38 cellular contexts compared by ENCODE assay signal in genomic region chr5:134989291-134989830, GRCh38. TPM values are rescaled to one million over a fixed set of nuclear protein-coding genes. Genes with fewer than 3 reads are reported as not detected.
DNase-seq lines count a peak whose midpoint lies in the region; ATAC-seq, FAIRE-seq and TF ChIP-seq lines count a peak whose summit lies in the region.
"Had no signal": no experiment of that assay in that cellular context is flagged by ENCODE, and none has a peak within 500 bp of the region (broad histone marks: within the 10 kb centered on the region; RNA-seq: fewer than 3 reads in every experiment).

No MANE protein-coding gene starts in this region.

- no peak for ATAC-seq in CD4-positive, alpha-beta T cell (ENCODE audit: poor library complexity)
- no peak for ATAC-seq in HG03095 (IDR thresholded peaks at IDR 0.05; ENCODE audit: unreplicated experiment)
- ATAC-seq: left cardiac atrium, right cardiac atrium had no signal

- CTCF ChIA-PET in CD4-positive, alpha-beta T cell (lab: Charles Lee), result no interaction called here

- H3K4me1 ChIP-seq in astrocyte (ENCODE audit: insufficient read depth, low read length) (no peaks in the 10 kb centered on the region), smooth muscle cell (ENCODE audit: low read depth) (peaks cover 16% of the 10 kb centered on the region)
- H3K4me1 ChIP-seq: ascending aorta, parathyroid adenoma had no signal

- H2AFZ ChIP-seq in astrocyte (ENCODE audit: low read depth, low read length) (no peak overlapping the region), smooth muscle cell (ENCODE audit: low read depth) (no peak overlapping the region)
- H2AFZ ChIP-seq: parathyroid adenoma had no signal

- no peak overlapping the region for H3K4me3 Mint-ChIP-seq in CD4-positive, alpha-beta T cell
- no peak overlapping the region for H3K4me3 Mint-ChIP-seq in astrocyte (ENCODE audit: unreplicated experiment)
- H3K4me3 Mint-ChIP-seq: activated B cell treated with CpG ODN at 0.5 μM for 24 hours; activated naive CD8-positive, alpha-beta T cell; central memory CD8-positive, alpha-beta T cell; stimulated activated naive CD8-positive, alpha-beta T cell treated with anti-CD3 and anti-CD28 coated beads, Interleukin-15, Interleukin-2, amounts not matched to agents 100 ng/mL and 50 ng/mL, for 24 hours; T-helper 1 cell treated with Interleukin-12 subunit alpha and Interleukin-12 subunit beta and Interleukin-4 antibody, amounts not matched to agents 30 μg/mL and 1 μg/mL, for 36 hours had no signal

- H3K27me3 ChIP-seq in CD4-positive, alpha-beta T cell (ENCODE audit: control insufficient read depth, insufficient read depth, low read length), result no peaks in the 10 kb centered on the region
- peaks cover 10% of the 10 kb centered on the region for H3K27me3 ChIP-seq in astrocyte (ENCODE audit: insufficient read depth, low read length)
- H3K27me3 ChIP-seq in smooth muscle cell (ENCODE audit: low read depth), result no peaks in the 10 kb centered on the region
- H3K27me3 ChIP-seq: ascending aorta, esophagus muscularis mucosa, MG63, spleen had no signal

- H3K27me3 Mint-ChIP-seq in CD4-positive, alpha-beta T cell, result no peaks in the 10 kb centered on the region
- H3K27me3 Mint-ChIP-seq in astrocyte (ENCODE audit: low read depth, unreplicated experiment), result peaks cover 25% of the 10 kb centered on the region
- H3K27me3 Mint-ChIP-seq: activated naive CD8-positive, alpha-beta T cell; stimulated activated naive CD8-positive, alpha-beta T cell treated with anti-CD3 and anti-CD28 coated beads, Interleukin-15, Interleukin-2, amounts not matched to agents 100 ng/mL and 50 ng/mL, for 24 hours had no signal

- no peaks in the 10 kb centered on the region for H3K9me3 Mint-ChIP-seq in CD4-positive, alpha-beta T cell
- peaks cover 4% of the 10 kb centered on the region for H3K9me3 Mint-ChIP-seq in astrocyte (ENCODE audit: unreplicated experiment)
- H3K9me3 Mint-ChIP-seq: central memory CD8-positive, alpha-beta T cell; stimulated activated naive CD8-positive, alpha-beta T cell treated with anti-CD3 and anti-CD28 coated beads, Interleukin-15, Interleukin-2, amounts not matched to agents 100 ng/mL and 50 ng/mL, for 24 hours had no signal

- TF ChIP-seq CTCF in CD4-positive, alpha-beta T cell (IDR thresholded peaks at IDR 0.05), result no peak
- TF ChIP-seq CTCF in astrocyte (IDR thresholded peaks at IDR 0.05; ENCODE audit: insufficient read depth, low read depth, low read length) (no peak), smooth muscle cell (IDR thresholded peaks at IDR 0.05; ENCODE audit: borderline replicate concordance, insufficient read depth, poor library complexity, severe bottlenecking) (no peak)

- peak overlapping the region; percentile 73 for H3K27ac Mint-ChIP-seq in CD4-positive, alpha-beta T cell
- no peak overlapping the region for H3K27ac Mint-ChIP-seq in astrocyte (ENCODE audit: unreplicated experiment)
- H3K27ac Mint-ChIP-seq: activated B cell treated with CpG ODN at 0.5 μM for 24 hours; activated naive CD8-positive, alpha-beta T cell; stimulated activated naive CD8-positive, alpha-beta T cell treated with anti-CD3 and anti-CD28 coated beads, Interleukin-15, Interleukin-2, amounts not matched to agents 100 ng/mL and 50 ng/mL, for 24 hours; T-helper 1 cell treated with Interleukin-12 subunit alpha and Interleukin-12 subunit beta and Interleukin-4 antibody, amounts not matched to agents 30 μg/mL and 1 μg/mL, for 36 hours had no signal

- H3K4me2 ChIP-seq in astrocyte (ENCODE audit: low read length), result no peak overlapping the region
- peak overlapping the region; percentile 27 for H3K4me2 ChIP-seq in smooth muscle cell

- peaks cover 19% of the 10 kb centered on the region for H3K4me1 Mint-ChIP-seq in CD4-positive, alpha-beta T cell (ENCODE audit: low read depth)
- peaks cover 8% of the 10 kb centered on the region for H3K4me1 Mint-ChIP-seq in astrocyte (ENCODE audit: low read depth, unreplicated experiment)
- H3K4me1 Mint-ChIP-seq: central memory CD8-positive, alpha-beta T cell had no signal

- no peaks in the 10 kb centered on the region for H3K9me3 ChIP-seq in CD4-positive, alpha-beta T cell (ENCODE audit: control insufficient read depth, low read length)
- no peaks in the 10 kb centered on the region for H3K9me3 ChIP-seq in astrocyte (ENCODE audit: insufficient read depth, low read depth, low read length)
- H3K9me3 ChIP-seq in smooth muscle cell (replicated peaks; ENCODE audit: low read depth), result no peaks in the 10 kb centered on the region
- H3K9me3 ChIP-seq: ascending aorta, esophagus muscularis mucosa, thoracic aorta had no signal

- H3F3A ChIP-seq in smooth muscle cell (ENCODE audit: low read depth), result peaks cover 16% of the 10 kb centered on the region

- no peak for DNase-seq in CD4-positive, alpha-beta T cell
- DNase-seq in astrocyte (ENCODE audit: low read depth), result peak; percentile 64
- peak; percentile 64 for DNase-seq in fibroblast of peridontal ligament (ENCODE audit: extremely low read depth)
- DNase-seq in smooth muscle cell (lab: John Stamatoyannopoulos, UW; ENCODE audit: unreplicated experiment), result no peak
- no peak for DNase-seq in NCI-H2227 treated with DMSO at 0.1 percent for 48 hours (lab: John Stamatoyannopoulos, UW)
- DNase-seq in DMS79 treated with DMSO at 0.1 percent for 48 hours (lab: John Stamatoyannopoulos, UW), result no peak
- DNase-seq: activated B cell treated with CpG ODN at 0.5 μM for 24 hours; activated CD4-positive, alpha-beta T cell treated with anti-CD3 and anti-CD28 coated beads, Interleukin-2, amount 50 U/mL, for 1 hour; activated effector memory CD4-positive, alpha-beta T cell treated with Interleukin-2 at 50 U/mL for 16 hours; activated T-cell treated with anti-CD3 and anti-CD28 coated beads, Interleukin-2, amount 50 U/mL, for 1 hour; C1 segment of cervical spinal cord; dermis blood vessel endothelial cell; DMS79; hippocampal formation; KG1; left cardiac atrium; MG63; NCI-H1105 treated with DMSO at 0.1 percent for 48 hours; NCI-H2081; NCI-H526; right cardiac atrium; spleen; stimulated activated CD4-positive, alpha-beta T cell treated with anti-CD3 and anti-CD28 coated beads, Interleukin-2, amount 100 ng/mL, for 24 hours had no signal

- H3K36me3 ChIP-seq in astrocyte (ENCODE audit: insufficient read depth, low read length) (no peaks in the 10 kb centered on the region), smooth muscle cell (ENCODE audit: low read depth) (no peaks in the 10 kb centered on the region)
- H3K36me3 ChIP-seq: ascending aorta, esophagus muscularis mucosa, spleen, thoracic aorta had no signal

- H3K4me3 ChIP-seq in astrocyte (ENCODE audit: insufficient read depth, low read depth, low read length) (no peak overlapping the region), smooth muscle cell (no peak overlapping the region)
- H3K4me3 ChIP-seq: ascending aorta, esophagus muscularis mucosa, lung, MG63, SK-N-MC, spleen, thoracic aorta had no signal

- FAIRE-seq in astrocyte (lab: Jason Lieb, UNC), result no peak
- FAIRE-seq: GM19239 had no signal

- WGBS in smooth muscle cell (ENCODE audit: low lambda C conversion rate), result 5% methylated on average over 3 of the region's 3 CpGs

- H3K36me3 Mint-ChIP-seq in CD4-positive, alpha-beta T cell (ENCODE audit: low read depth), result no peaks in the 10 kb centered on the region
- H3K36me3 Mint-ChIP-seq in astrocyte (ENCODE audit: low read depth, unreplicated experiment), result no peaks in the 10 kb centered on the region

- H3K79me2 ChIP-seq in astrocyte (ENCODE audit: insufficient read depth, low read length) (no peaks in the 10 kb centered on the region), smooth muscle cell (ENCODE audit: low read depth) (no peaks in the 10 kb centered on the region)
- H3K79me2 ChIP-seq: parathyroid adenoma had no signal

- no peak overlapping the region for H3K9ac ChIP-seq in astrocyte (ENCODE audit: low read length)
- no peak overlapping the region for H3K9ac ChIP-seq in smooth muscle cell (ENCODE audit: low read depth)
- H3K9ac ChIP-seq: parathyroid adenoma had no signal

- H3K27ac ChIP-seq in CD4-positive, alpha-beta T cell (ENCODE audit: low read depth, low read length), result no peak overlapping the region
- no peak overlapping the region for H3K27ac ChIP-seq in astrocyte (ENCODE audit: low read depth, low read length)
- peak overlapping the region; percentile 8 for H3K27ac ChIP-seq in smooth muscle cell (ENCODE audit: low read depth)
- H3K27ac ChIP-seq: ascending aorta, esophagus muscularis mucosa, parathyroid adenoma, SK-N-MC, spleen, thoracic aorta had no signal

- POLR2A ChIA-PET in CD4-positive, alpha-beta T cell (lab: Charles Lee), result no interaction called here

- intact Hi-C loops in CD4-positive, alpha-beta T cell (cut with DNase I, micrococcal nuclease), result no loop called here

- H4K20me1 ChIP-seq in astrocyte (ENCODE audit: insufficient read depth, low read length) (no peaks in the 10 kb centered on the region), smooth muscle cell (ENCODE audit: low read depth) (peaks cover 7% of the 10 kb centered on the region)

RNA-seq across cellular contexts. Expression of gene CATSPER3, which starts 21.7 kb away (rescaled TPM):
- under 1 TPM in 1 of 2 experiments, not detected in 1; 0.56 TPM for total RNA-seq in CD4-positive, alpha-beta T cell
- 0.26 and 0.39 TPM in 2 replicates for total RNA-seq in astrocyte
- total RNA-seq in smooth muscle cell, result not detected in 2 replicates
- 0.32 TPM in 1 of 2 replicates, not detected in the other for polyA plus RNA-seq in smooth muscle cell
- total RNA-seq: ascending aorta, H4, thoracic aorta, urinary bladder had no signal

RNA-seq across cellular contexts. Expression of gene PITX1, which starts 44.7 kb away (rescaled TPM):
- not detected for total RNA-seq in CD4-positive, alpha-beta T cell
- total RNA-seq in astrocyte (0.52 TPM in 1 of 2 replicates, not detected in the other), smooth muscle cell (122 and 161 TPM in 2 replicates)
- polyA plus RNA-seq in smooth muscle cell, result 418 and 473 TPM in 2 replicates
- total RNA-seq: activated B cell treated with CpG ODN at 0.5 μM for 24 hours, left cardiac atrium, thoracic aorta had no signal
- polyA plus RNA-seq: neural cell had no signal

Comparison
In these comparisons a context has a peak if more than half of its experiments do, and no peak if none do; other contexts are left out.
1. DNase-seq: peak in astrocyte (single experiment) and fibroblast of peridontal ligament (single experiment); none in CD4-positive, alpha-beta T cell (0 of 10), smooth muscle cell (single experiment), NCI-H2227 treated with DMSO at 0.1 percent for 48 hours (single experiment) and DMS79 treated with DMSO at 0.1 percent for 48 hours (single experiment).
2. RNA of gene PITX1, which starts 44.7 kb away (total RNA-seq): 122 to 161 TPM in smooth muscle cell; 0.52 TPM in astrocyte and not detected in CD4-positive, alpha-beta T cell; every median in the first group is over 10 times any median in the second.